In genomic region chr20:60961551-60961950, GRCh38 we compare ENCODE assay signal across 24 cellular contexts.
DNase-seq lines count a peak whose midpoint lies in the region; ATAC-seq, FAIRE-seq and TF ChIP-seq lines count a peak whose summit lies in the region.
"Had no signal": no experiment of that assay in that cellular context is flagged by ENCODE, and none has a peak within 500 bp of the region (broad histone marks: within the 10 kb centered on the region; RNA-seq: fewer than 3 reads in every experiment).

No MANE protein-coding gene starts in this region.

- H3K27ac Mint-ChIP-seq in CD8-positive, alpha-beta T cell: no peak overlapping the region
- H3K27ac Mint-ChIP-seq: CD4-positive, alpha-beta T cell; GM23338 had no signal

- H3K4me1 Mint-ChIP-seq in CD8-positive, alpha-beta T cell (ENCODE audit: low read depth): no peaks in the 10 kb centered on the region
- H3K4me1 Mint-ChIP-seq: CD14-positive monocyte had no signal

- no peaks in the 10 kb centered on the region for H3K27me3 ChIP-seq in CD8-positive, alpha-beta T cell (ENCODE audit: insufficient read depth, low read length)
- H3K27me3 ChIP-seq: BE2C; BLaER1 treated with 17β-estradiol and CSF1 and Interleukin-3, amounts not matched to agents 10 nM and 100 nM had no signal

- H3K9me3 ChIP-seq in CD8-positive, alpha-beta T cell (ENCODE audit: low read length): no peaks in the 10 kb centered on the region
- H3K9me3 ChIP-seq: A549; BE2C; BLaER1 treated with 17β-estradiol and CSF1 and Interleukin-3, amounts not matched to agents 10 nM and 100 nM had no signal

- DNase-seq in HTR-8/SVneo (ENCODE audit: insufficient read length, low spot score) (no peak), RPMI8226 (peak; percentile 16), islet precursor cell (peak; percentile 38), HUDEP-2 (lab: John Stamatoyannopoulos, UW; ENCODE audit: unreplicated experiment in 76 of 76) (no peak), SK-N-DZ (ENCODE audit: low spot score) (no peak)
- no peak for DNase-seq in CD8-positive, alpha-beta T cell
- DNase-seq: 8988T; ACHN; AML-193; BE2C; Calu3; CD4-positive, alpha-beta T cell; COR-L47; DMS53; EL; GDM1; H9 had no signal

- CTCF ChIA-PET in CD8-positive, alpha-beta T cell (lab: Charles Lee): interaction anchor here (1.1 kb wide), 1 partner anchor 13 kb away, joined by 3 read pairs; no protein-coding TSS in a partner anchor

- peak; percentile 65 for FAIRE-seq in HTR-8/SVneo (lab: Jason Lieb, UNC)
- FAIRE-seq: A549, GM12878 had no signal

- ATAC-seq in CD8-positive, alpha-beta T cell: no peak
- no peak for ATAC-seq in HG03342 (IDR thresholded peaks at IDR 0.05; ENCODE audit: unreplicated experiment)
- ATAC-seq: A549, GM12878, HCT116 had no signal

- no peak overlapping the region for H3K27ac ChIP-seq in CD8-positive, alpha-beta T cell (ENCODE audit: low read depth, low read length)
- H3K27ac ChIP-seq: A549; BLaER1 treated with 17β-estradiol and CSF1 and Interleukin-3, amounts not matched to agents 10 nM and 100 nM had no signal

- no peaks in the 10 kb centered on the region for H3K9me3 Mint-ChIP-seq in CD8-positive, alpha-beta T cell
- H3K9me3 Mint-ChIP-seq: CD4-positive, alpha-beta T cell; GM23338 had no signal

- no peaks in the 10 kb centered on the region for H3K4me1 ChIP-seq in CD8-positive, alpha-beta T cell (ENCODE audit: insufficient read depth, low read length)
- H3K4me1 ChIP-seq: A549, BE2C had no signal

- intact Hi-C loops in CD8-positive, alpha-beta T cell (cut with DNase I, micrococcal nuclease): no loop called here

- POLR2A ChIA-PET in CD8-positive, alpha-beta T cell (lab: Charles Lee): no interaction called here

- H3K36me3 ChIP-seq in CD8-positive, alpha-beta T cell (ENCODE audit: insufficient read depth, low read length): no peaks in the 10 kb centered on the region
- H3K36me3 ChIP-seq: BE2C; BLaER1 treated with 17β-estradiol and CSF1 and Interleukin-3, amounts not matched to agents 10 nM and 100 nM had no signal

- H3K27me3 Mint-ChIP-seq in CD8-positive, alpha-beta T cell (ENCODE audit: low read depth): no peaks in the 10 kb centered on the region
- H3K27me3 Mint-ChIP-seq: CD4-positive, alpha-beta T cell had no signal

- no peak overlapping the region for H3K4me3 Mint-ChIP-seq in CD8-positive, alpha-beta T cell
- H3K4me3 Mint-ChIP-seq: CD4-positive, alpha-beta T cell; GM23338; H9 had no signal

- TF ChIP-seq CTCF in CD8-positive, alpha-beta T cell (IDR thresholded peaks at IDR 0.05): no peak

- H3K36me3 Mint-ChIP-seq in CD8-positive, alpha-beta T cell: no peaks in the 10 kb centered on the region
- H3K36me3 Mint-ChIP-seq: CD14-positive monocyte had no signal

- no peak overlapping the region for H3K4me3 ChIP-seq in CD8-positive, alpha-beta T cell (ENCODE audit: low read depth, low read length)
- H3K4me3 ChIP-seq: A549; BLaER1 treated with 17β-estradiol and CSF1 and Interleukin-3, amounts not matched to agents 10 nM and 100 nM; GM12878; GM23338 had no signal

Comparison
In these comparisons a context has a peak if more than half of its experiments do, and no peak if none do; other contexts are left out.
1. DNase-seq: peak in RPMI8226 (single experiment) and islet precursor cell (single experiment); none in HTR-8/SVneo (single experiment), HUDEP-2 (0 of 76), CD8-positive, alpha-beta T cell (0 of 7) and SK-N-DZ (single experiment).